Comparison of ENCODE assay signal across 7 cellular contexts in genomic region chr12:92538970-92539749, GRCh38.
DNase-seq lines count a peak whose midpoint lies in the region; ATAC-seq, FAIRE-seq and TF ChIP-seq lines count a peak whose summit lies in the region.

No MANE protein-coding gene starts in this region.

- H3K79me2 ChIP-seq in OCI-LY7 (ENCODE audit: insufficient read depth, low read depth, low read length) = no peaks in the 10 kb centered on the region

- no peaks in the 10 kb centered on the region for H3K9me2 ChIP-seq in OCI-LY7 (ENCODE audit: insufficient read depth, low read length)

- peak overlapping the region; percentile 54 for H3K4me2 ChIP-seq in OCI-LY7 (ENCODE audit: low read length)

- H2AFZ ChIP-seq in OCI-LY7 (ENCODE audit: low read length) = peak overlapping the region; percentile 55

- intact Hi-C loops in OCI-LY7 (cut with micrococcal nuclease; ENCODE audit: unreplicated experiment) = no loop called here
- intact Hi-C loops in pancreas (cut with DNase I) = no loop called here

- H3K36me3 ChIP-seq in OCI-LY7 (ENCODE audit: insufficient read depth, low read length) = no peaks in the 10 kb centered on the region
- no peaks in the 10 kb centered on the region for H3K36me3 ChIP-seq in pancreas

- TF ChIP-seq CTCF in OCI-LY7 (conservative IDR thresholded peaks at IDR 0.05; ENCODE audit: low read length) (no peak), pancreas (IDR thresholded peaks at IDR 0.05) (no peak)

- no peak overlapping the region for H3K4me3 ChIP-seq in OCI-LY7 (ENCODE audit: low read depth, low read length, poor library complexity, severe bottlenecking)
- no peak overlapping the region for H3K4me3 ChIP-seq in pancreas

- POLR2A ChIA-PET in OCI-LY7 (lab: Charles Lee) = interaction anchor here (0.9 to 1.0 kb wide), 2 partner anchors 9 to 24 kb away, joined by 3 read pairs; no protein-coding TSS in a partner anchor

- H3K27me3 ChIP-seq in pancreas = no peaks in the 10 kb centered on the region

- 45 to 48% methylated on average over 6 of the region's 6 CpGs for WGBS in pancreas, 2 donors

- H3K27ac ChIP-seq in OCI-LY7 (ENCODE audit: low read depth, low read length, poor library complexity, severe bottlenecking) = peak overlapping the region; percentile 12
- peak overlapping the region; percentile 56 to 81 (median 72) for H3K27ac ChIP-seq in pancreas

- DNase-seq in OCI-LY7 (ENCODE audit: low spot score) = peak; percentile 51
- peak; percentile 95 for DNase-seq in dermis blood vessel endothelial cell
- DNase-seq in pancreas = peak in 3 of 6 donors; percentile 60 to 73 (median 64)
- DNase-seq in NCI-H2171 (lab: John Stamatoyannopoulos, UW) = no peak
- no peak for DNase-seq in NK-92 treated with Interleukin-12 subunit alpha and Interleukin-12 subunit beta, amount 100 ng/mL, for 24 hours (lab: John Stamatoyannopoulos, UW)

- H3K9me3 ChIP-seq in OCI-LY7 (ENCODE audit: low read length) (no peaks in the 10 kb centered on the region), pancreas (no peaks in the 10 kb centered on the region)

- H3K4me1 ChIP-seq in OCI-LY7 (ENCODE audit: insufficient read depth, low read length, poor library complexity, severe bottlenecking) (peaks cover 54% of the 10 kb centered on the region), pancreas (peaks cover 47 to 55% (median 50%) of the 10 kb centered on the region in 3 donors)

- ATAC-seq in GM18519 (IDR thresholded peaks at IDR 0.05; ENCODE audit: low FRiP score, unreplicated experiment) = peak; percentile 45
- peak; percentile 57 for ATAC-seq in HG02623 (IDR thresholded peaks at IDR 0.05; ENCODE audit: unreplicated experiment)
- peak; percentile 59 to 80 (median 78) for ATAC-seq in pancreas

- CTCF ChIA-PET in OCI-LY7 (lab: Charles Lee; ENCODE audit: unreplicated experiment) = interaction anchor here (0.6 kb wide), 1 partner anchor 476 kb away, joined by 5 read pairs; no protein-coding TSS in a partner anchor

- no peak for FAIRE-seq in pancreas (lab: Jason Lieb, UNC)

- no TSS peak for BruUV-seq in OCI-LY7 (replicated peaks; lab: Mats Ljungman, UMichigan)

- no peaks in the 10 kb centered on the region for H4K20me1 ChIP-seq in OCI-LY7 (ENCODE audit: insufficient read depth, low read length)

Comparison
In these comparisons a context has a peak if more than half of its experiments do, and no peak if none do; other contexts are left out.
1. DNase-seq: peak in OCI-LY7 (single experiment) and dermis blood vessel endothelial cell (single experiment); none in NCI-H2171 (single experiment) and NK-92 treated with Interleukin-12 subunit alpha and Interleukin-12 subunit beta, amount 100 ng/mL, for 24 hours (single experiment).
2. Peak in every context shown above with its lines, with median percentiles within 50 percentile points of each other: ATAC-seq.